Comparison of ENCODE assay signal across 8 cellular contexts in genomic region chr1:24955161-24955560, GRCh38. TPM values are rescaled to one million over a fixed set of nuclear protein-coding genes. Genes with fewer than 3 reads are reported as not detected.
DNase-seq lines count a peak whose midpoint lies in the region; ATAC-seq, FAIRE-seq and TF ChIP-seq lines count a peak whose summit lies in the region.

No MANE protein-coding gene starts in this region.

- intact Hi-C loops in mucosa of descending colon (cut with DNase I, micrococcal nuclease) = no loop called here

- peak; percentile 77 for ATAC-seq in activated CD8-positive, alpha-beta memory T cell treated with anti-CD3 and anti-CD28 coated beads, Interleukin-2, amount 10 ng/mL, durations not matched to agents 7 days and 5 days
- ATAC-seq in mucosa of descending colon = peak; percentile 61

- no peaks in the 10 kb centered on the region for H3K9me3 Mint-ChIP-seq in activated CD8-positive, alpha-beta memory T cell treated with anti-CD3 and anti-CD28 coated beads, Interleukin-2, amount 10 ng/mL, durations not matched to agents 7 days and 5 days (ENCODE audit: low read depth)

- TF ChIP-seq POLR2A in GM12892 (IDR thresholded peaks at IDR 0.05; ENCODE audit: low read depth, low read length) = no peak

- no peaks in the 10 kb centered on the region for H3K9me3 ChIP-seq in mucosa of descending colon

- peaks cover 83% of the 10 kb centered on the region for H3K36me3 Mint-ChIP-seq in activated CD8-positive, alpha-beta memory T cell treated with anti-CD3 and anti-CD28 coated beads, Interleukin-2, amount 10 ng/mL, durations not matched to agents 7 days and 5 days

- H3K27ac Mint-ChIP-seq in activated CD8-positive, alpha-beta memory T cell treated with anti-CD3 and anti-CD28 coated beads, Interleukin-2, amount 10 ng/mL, durations not matched to agents 7 days and 5 days = peak overlapping the region; percentile 92

- H3K4me3 ChIP-seq in mucosa of descending colon (no peak overlapping the region), coronary artery (no peak overlapping the region)

- no peak overlapping the region for H3K27ac ChIP-seq in coronary artery

- peak; percentile 97 for FAIRE-seq in GM12892 (lab: Jason Lieb, UNC)

- H3K36me3 ChIP-seq in mucosa of descending colon (ENCODE audit: low read depth) = no peaks in the 10 kb centered on the region

- CTCF ChIA-PET in activated CD8-positive, alpha-beta memory T cell treated with anti-CD3 and anti-CD28 coated beads, Interleukin-2, amount 10 ng/mL, durations not matched to agents 7 days and 5 days (lab: Charles Lee) = interaction anchor here (0.7 to 17.9 kb wide), 7 partner anchors 9 to 145 kb away, joined by 3 to 338 read pairs (median 8); partner anchors contain the start of gene RUNX3

- H3K4me1 Mint-ChIP-seq in activated CD8-positive, alpha-beta memory T cell treated with anti-CD3 and anti-CD28 coated beads, Interleukin-2, amount 10 ng/mL, durations not matched to agents 7 days and 5 days = peaks cover 93% of the 10 kb centered on the region

- H3K4me1 ChIP-seq in mucosa of descending colon (ENCODE audit: low read depth) = no peaks in the 10 kb centered on the region

- TF ChIP-seq CTCF in mucosa of descending colon (IDR thresholded peaks at IDR 0.05) = no peak
- no peak for TF ChIP-seq CTCF in coronary artery (IDR thresholded peaks at IDR 0.05)

- no peak for DNase-seq in GM12892 (ENCODE audit: insufficient read length)
- DNase-seq in Kasumi-1 (lab: John Stamatoyannopoulos, UW) = peak; percentile 66 to 75
- DNase-seq in activated CD8-positive, alpha-beta memory T cell treated with anti-CD3 and anti-CD28 coated beads, Interleukin-2, amount 10 ng/mL, durations not matched to agents 7 days and 5 days = peak; percentile 94
- peak in 1 of 3 donors; percentile 12 for DNase-seq in mucosa of descending colon
- DNase-seq in kidney glomerular epithelial cell (lab: John Stamatoyannopoulos, UW) = no peak
- DNase-seq in coronary artery (ENCODE audit: low spot score) = no peak
- DNase-seq in NCI-H2171 treated with DMSO at 0.1 percent for 48 hours (lab: John Stamatoyannopoulos, UW) = no peak
- no peak for DNase-seq in NCI-H146 treated with DMSO at 0.1 percent for 48 hours (lab: John Stamatoyannopoulos, UW; ENCODE audit: unreplicated experiment)

- H3K27me3 Mint-ChIP-seq in activated CD8-positive, alpha-beta memory T cell treated with anti-CD3 and anti-CD28 coated beads, Interleukin-2, amount 10 ng/mL, durations not matched to agents 7 days and 5 days = no peaks in the 10 kb centered on the region

- H3K4me3 Mint-ChIP-seq in activated CD8-positive, alpha-beta memory T cell treated with anti-CD3 and anti-CD28 coated beads, Interleukin-2, amount 10 ng/mL, durations not matched to agents 7 days and 5 days = peak overlapping the region; percentile 77

RNA-seq across cellular contexts. Expression of gene RUNX3, which starts 25.1 kb away (rescaled TPM):
- 38.6 TPM for polyA plus RNA-seq in GM12892 (2012; ENCODE audit: missing spikeins)
- 100 to 1,000 TPM; 224 to 246 TPM for total RNA-seq in activated CD8-positive, alpha-beta memory T cell treated with anti-CD3 and anti-CD28 coated beads, Interleukin-2, amount 10 ng/mL, durations not matched to agents 7 days and 5 days
- total RNA-seq in mucosa of descending colon = 1 to 10 TPM; 3.2 to 6.1 (median 5.0) TPM

Comparison
In these comparisons a context has a peak if more than half of its experiments do, and no peak if none do; other contexts are left out.
1. DNase-seq: peak in Kasumi-1 (2 of 2) and activated CD8-positive, alpha-beta memory T cell treated with anti-CD3 and anti-CD28 coated beads, Interleukin-2, amount 10 ng/mL, durations not matched to agents 7 days and 5 days (single experiment); none in GM12892 (single experiment), kidney glomerular epithelial cell (single experiment), coronary artery (single experiment), NCI-H2171 treated with DMSO at 0.1 percent for 48 hours (single experiment) and NCI-H146 treated with DMSO at 0.1 percent for 48 hours (single experiment).
2. RNA of gene RUNX3, which starts 25.1 kb away (total RNA-seq): 224 to 246 TPM in activated CD8-positive, alpha-beta memory T cell treated with anti-CD3 and anti-CD28 coated beads, Interleukin-2, amount 10 ng/mL, durations not matched to agents 7 days and 5 days; 3.2 to 6.1 TPM in mucosa of descending colon; every median in the first group is over 10 times any median in the second.